ENCODE assay signal across 10 cellular contexts in genomic region chr1:85611856-85612255, GRCh38. TPM values are rescaled to one million over a fixed set of nuclear protein-coding genes. Genes with fewer than 3 reads are reported as not detected.
A peak's percentile ranks its signal among the peaks of the same experiment; 100 is the strongest.
DNase-seq lines count a peak whose midpoint lies in the region; ATAC-seq and TF ChIP-seq lines count a peak whose summit lies in the region.
"Had no signal": no experiment of that assay in that cellular context is flagged by ENCODE, and none has a peak within 500 bp of the region (broad histone marks: within the 10 kb centered on the region; RNA-seq: fewer than 3 reads in every experiment).

No MANE protein-coding gene starts in this region.

- POLR2A ChIA-PET in SK-N-SH (lab: Yijun Ruan, JAX) = no interaction called here

- no peak overlapping the region for H3K4me3 Mint-ChIP-seq in osteocyte (ENCODE audit: unreplicated experiment)
- H3K4me3 Mint-ChIP-seq: CD14-positive monocyte had no signal

- H3K4me2 ChIP-seq in SK-N-SH = peak overlapping the region; percentile 63

- H3K27ac ChIP-seq in SK-N-SH (ENCODE audit: low read depth in 2 of 2, low read length in 1 of 2) = peak overlapping the region; percentile 93 to 96

- peak; percentile 100 for DNase-seq in AG10803 (ENCODE audit: low read depth)
- DNase-seq in SK-N-SH = no peak
- peak; percentile 99 to 100 for DNase-seq in foreskin fibroblast
- DNase-seq in osteocyte (ENCODE audit: extremely low spot score, unreplicated experiment) = peak; percentile 91
- no peak for DNase-seq in T-helper 2 cell
- DNase-seq: stimulated activated CD4-positive, alpha-beta T cell treated with anti-CD3 and anti-CD28 coated beads, Interleukin-4, amount 100 ng/mL, for 4 hours had no signal

- TF ChIP-seq EP300 in SK-N-SH (IDR thresholded peaks at IDR 0.05; ENCODE audit: borderline replicate concordance in 1 of 2, low read depth in 1 of 2, low read length in 1 of 2) = peak in 1 of 2 experiments; percentile 92; a peak in 1 of 4 replicates

- H3K4me3 ChIP-seq in AG10803 (ENCODE audit: low read length) = peak overlapping the region; percentile 24
- H3K4me3 ChIP-seq in SK-N-SH (ENCODE audit: low read depth in 2 of 2, low read length in 1 of 2) = no peak overlapping the region
- H3K4me3 ChIP-seq in foreskin fibroblast (ENCODE audit: low read depth in 1 of 2, low read length in 2 of 2) = peak overlapping the region in 1 of 2 donors; percentile 4

- ATAC-seq in HG03135 (IDR thresholded peaks at IDR 0.05; ENCODE audit: unreplicated experiment) (no peak), HG03469 (IDR thresholded peaks at IDR 0.05; ENCODE audit: unreplicated experiment) (no peak), HG03432 (IDR thresholded peaks at IDR 0.05; ENCODE audit: unreplicated experiment) (no peak)

- no peaks in the 10 kb centered on the region for H3K9me3 Mint-ChIP-seq in osteocyte (ENCODE audit: unreplicated experiment)

- peaks cover 72% of the 10 kb centered on the region for H3K4me1 Mint-ChIP-seq in osteocyte (ENCODE audit: unreplicated experiment)
- H3K4me1 Mint-ChIP-seq: CD14-positive monocyte had no signal

- peak overlapping the region; percentile 80 for H3K9ac ChIP-seq in SK-N-SH

- TF ChIP-seq CTCF in AG10803 (conservative IDR thresholded peaks at IDR 0.05; ENCODE audit: low read length) (no peak), SK-N-SH (IDR thresholded peaks at IDR 0.05) (no peak), foreskin fibroblast (IDR thresholded peaks at IDR 0.05; ENCODE audit: low read depth, low read length) (no peak), osteocyte (IDR thresholded peaks at IDR 0.05) (no peak)

- H3K9me2 ChIP-seq in SK-N-SH = no peaks in the 10 kb centered on the region

- no peak overlapping the region for H2AFZ ChIP-seq in SK-N-SH (ENCODE audit: low read depth)

- H3K36me3 ChIP-seq in SK-N-SH (replicated peaks in 1 of 2; ENCODE audit: control insufficient read depth in 1 of 2, insufficient read depth in 2 of 2, low read length in 1 of 2) = no peaks in the 10 kb centered on the region

- no peaks in the 10 kb centered on the region for H3K27me3 Mint-ChIP-seq in osteocyte (ENCODE audit: unreplicated experiment)

- no peaks in the 10 kb centered on the region for H3K27me3 ChIP-seq in SK-N-SH (ENCODE audit: insufficient read depth)

- peaks cover 0 to 57% of the 10 kb centered on the region in 2 experiments; a peak in 3 of 4 replicates for H3K4me1 ChIP-seq in SK-N-SH (ENCODE audit: control insufficient read depth in 1 of 2, insufficient read depth in 2 of 2, low read depth in 1 of 2, low read length in 1 of 2)

- H3K36me3 Mint-ChIP-seq in osteocyte (ENCODE audit: unreplicated experiment) = no peaks in the 10 kb centered on the region
- H3K36me3 Mint-ChIP-seq: CD14-positive monocyte had no signal

- CTCF ChIA-PET in SK-N-SH (lab: Yijun Ruan, JAX) = interaction anchor here (1.6 to 2.7 kb wide), 2 partner anchors 13 to 304 kb away, joined by 3 to 9 read pairs; no protein-coding TSS in a partner anchor

- 0 out of 2 replicates have a peak, but pooled peaks cover 3% of the 10 kb centered on the region for H3K79me2 ChIP-seq in SK-N-SH (ENCODE audit: insufficient read depth)

- TF ChIP-seq RAD21 in SK-N-SH (IDR thresholded peaks at IDR 0.05; ENCODE audit: low read length) = no peak

- peak overlapping the region; percentile 97 for H3K27ac Mint-ChIP-seq in osteocyte (ENCODE audit: unreplicated experiment)
- H3K27ac Mint-ChIP-seq: CD14-positive monocyte had no signal

- no peaks in the 10 kb centered on the region for H4K20me1 ChIP-seq in SK-N-SH (ENCODE audit: insufficient read depth)

- no peaks in the 10 kb centered on the region for H3K9me3 ChIP-seq in SK-N-SH

- 53% methylated on average over 3 of the region's 5 CpGs for WGBS in SK-N-SH (ENCODE audit: low lambda C conversion rate)

- H3F3A ChIP-seq in SK-N-SH (replicated peaks; ENCODE audit: insufficient read depth) = peaks cover 50% of the 10 kb centered on the region

TF ChIP-seq in SK-N-SH, 30 proteins besides CTCF, POLR2A, EP300 and RAD21 (continues in another document):
- TF ChIP-seq, protein P1, sequence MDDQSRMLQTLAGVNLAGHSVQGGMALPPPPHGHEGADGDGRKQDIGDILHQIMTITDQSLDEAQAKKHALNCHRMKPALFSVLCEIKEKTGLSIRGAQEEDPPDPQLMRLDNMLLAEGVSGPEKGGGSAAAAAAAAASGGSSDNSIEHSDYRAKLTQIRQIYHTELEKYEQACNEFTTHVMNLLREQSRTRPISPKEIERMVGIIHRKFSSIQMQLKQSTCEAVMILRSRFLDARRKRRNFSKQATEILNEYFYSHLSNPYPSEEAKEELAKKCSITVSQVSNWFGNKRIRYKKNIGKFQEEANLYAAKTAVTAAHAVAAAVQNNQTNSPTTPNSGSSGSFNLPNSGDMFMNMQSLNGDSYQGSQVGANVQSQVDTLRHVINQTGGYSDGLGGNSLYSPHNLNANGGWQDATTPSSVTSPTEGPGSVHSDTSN (IDR thresholded peaks at IDR 0.05) = peak; percentile 76
- peak; percentile 87; the same call in 1 of the 2 replicates for TF ChIP-seq MEF2A (IDR thresholded peaks at IDR 0.05; ENCODE audit: borderline replicate concordance, low read depth)
- peak; percentile 73; the same call in 1 of the 2 replicates for TF ChIP-seq SIN3A (IDR thresholded peaks at IDR 0.05; ENCODE audit: borderline replicate concordance, low read depth, low read length)
- peak; percentile 91 for TF ChIP-seq TCF12 (IDR thresholded peaks at IDR 0.05)
- TF ChIP-seq FOXJ3 (CRISPR knock-in tag; IDR thresholded peaks at IDR 0.05) = no peak
- TF ChIP-seq CHD2 (IDR thresholded peaks at IDR 0.05; ENCODE audit: low read length, partially characterized antibody) = no peak
- TF ChIP-seq SMC3 (IDR thresholded peaks at IDR 0.05; ENCODE audit: low read depth, low read length) = no peak
- 0 out of 2 replicates have a peak, but pooled peaks have one; percentile 48 for TF ChIP-seq POLR2AphosphoS5 (IDR thresholded peaks at IDR 0.05; ENCODE audit: low read depth, low read length)
- no peak for TF ChIP-seq RFX5 (IDR thresholded peaks at IDR 0.05; ENCODE audit: low read length)
- TF ChIP-seq TEAD4 (IDR thresholded peaks at IDR 0.05; ENCODE audit: borderline replicate concordance, insufficient read depth) = peak; percentile 80; the same call in 1 of the 2 replicates
- TF ChIP-seq GATA2 (CRISPR knock-in tag; IDR thresholded peaks at IDR 0.05) = no peak
- no peak for TF ChIP-seq GABPA (IDR thresholded peaks at IDR 0.05; ENCODE audit: low read depth)
- TF ChIP-seq, protein P2, sequence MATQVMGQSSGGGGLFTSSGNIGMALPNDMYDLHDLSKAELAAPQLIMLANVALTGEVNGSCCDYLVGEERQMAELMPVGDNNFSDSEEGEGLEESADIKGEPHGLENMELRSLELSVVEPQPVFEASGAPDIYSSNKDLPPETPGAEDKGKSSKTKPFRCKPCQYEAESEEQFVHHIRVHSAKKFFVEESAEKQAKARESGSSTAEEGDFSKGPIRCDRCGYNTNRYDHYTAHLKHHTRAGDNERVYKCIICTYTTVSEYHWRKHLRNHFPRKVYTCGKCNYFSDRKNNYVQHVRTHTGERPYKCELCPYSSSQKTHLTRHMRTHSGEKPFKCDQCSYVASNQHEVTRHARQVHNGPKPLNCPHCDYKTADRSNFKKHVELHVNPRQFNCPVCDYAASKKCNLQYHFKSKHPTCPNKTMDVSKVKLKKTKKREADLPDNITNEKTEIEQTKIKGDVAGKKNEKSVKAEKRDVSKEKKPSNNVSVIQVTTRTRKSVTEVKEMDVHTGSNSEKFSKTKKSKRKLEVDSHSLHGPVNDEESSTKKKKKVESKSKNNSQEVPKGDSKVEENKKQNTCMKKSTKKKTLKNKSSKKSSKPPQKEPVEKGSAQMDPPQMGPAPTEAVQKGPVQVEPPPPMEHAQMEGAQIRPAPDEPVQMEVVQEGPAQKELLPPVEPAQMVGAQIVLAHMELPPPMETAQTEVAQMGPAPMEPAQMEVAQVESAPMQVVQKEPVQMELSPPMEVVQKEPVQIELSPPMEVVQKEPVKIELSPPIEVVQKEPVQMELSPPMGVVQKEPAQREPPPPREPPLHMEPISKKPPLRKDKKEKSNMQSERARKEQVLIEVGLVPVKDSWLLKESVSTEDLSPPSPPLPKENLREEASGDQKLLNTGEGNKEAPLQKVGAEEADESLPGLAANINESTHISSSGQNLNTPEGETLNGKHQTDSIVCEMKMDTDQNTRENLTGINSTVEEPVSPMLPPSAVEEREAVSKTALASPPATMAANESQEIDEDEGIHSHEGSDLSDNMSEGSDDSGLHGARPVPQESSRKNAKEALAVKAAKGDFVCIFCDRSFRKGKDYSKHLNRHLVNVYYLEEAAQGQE (IDR thresholded peaks at IDR 0.05; ENCODE audit: low read depth, low read length) = no peak
- TF ChIP-seq, protein P3, sequence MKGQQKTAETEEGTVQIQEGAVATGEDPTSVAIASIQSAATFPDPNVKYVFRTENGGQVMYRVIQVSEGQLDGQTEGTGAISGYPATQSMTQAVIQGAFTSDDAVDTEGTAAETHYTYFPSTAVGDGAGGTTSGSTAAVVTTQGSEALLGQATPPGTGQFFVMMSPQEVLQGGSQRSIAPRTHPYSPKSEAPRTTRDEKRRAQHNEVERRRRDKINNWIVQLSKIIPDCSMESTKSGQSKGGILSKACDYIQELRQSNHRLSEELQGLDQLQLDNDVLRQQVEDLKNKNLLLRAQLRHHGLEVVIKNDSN (IDR thresholded peaks at IDR 0.05; ENCODE audit: borderline replicate concordance, low read depth) = no peak
- no peak for TF ChIP-seq FOXM1 (IDR thresholded peaks at IDR 0.05; ENCODE audit: low read depth)
- TF ChIP-seq NRF1 (IDR thresholded peaks at IDR 0.05; ENCODE audit: low read depth, low read length) = no peak
- TF ChIP-seq, protein P4, sequence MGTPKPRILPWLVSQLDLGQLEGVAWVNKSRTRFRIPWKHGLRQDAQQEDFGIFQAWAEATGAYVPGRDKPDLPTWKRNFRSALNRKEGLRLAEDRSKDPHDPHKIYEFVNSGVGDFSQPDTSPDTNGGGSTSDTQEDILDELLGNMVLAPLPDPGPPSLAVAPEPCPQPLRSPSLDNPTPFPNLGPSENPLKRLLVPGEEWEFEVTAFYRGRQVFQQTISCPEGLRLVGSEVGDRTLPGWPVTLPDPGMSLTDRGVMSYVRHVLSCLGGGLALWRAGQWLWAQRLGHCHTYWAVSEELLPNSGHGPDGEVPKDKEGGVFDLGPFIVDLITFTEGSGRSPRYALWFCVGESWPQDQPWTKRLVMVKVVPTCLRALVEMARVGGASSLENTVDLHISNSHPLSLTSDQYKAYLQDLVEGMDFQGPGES (IDR thresholded peaks at IDR 0.05; ENCODE audit: low read depth, low read length) = no peak
- peak; percentile 55; the same call in 1 of the 2 replicates for TF ChIP-seq JUND (IDR thresholded peaks at IDR 0.05)
- TF ChIP-seq MAX (IDR thresholded peaks at IDR 0.05; ENCODE audit: low read depth) = peak; percentile 98

RNA-seq across cellular contexts. Expression of gene CCN1, which starts 31.3 kb away (rescaled TPM):
- 363 and 543 TPM in 2 replicates for polyA plus RNA-seq in SK-N-SH (2012; rRNA removed)
- 493 and 569 TPM in 2 replicates for polyA plus RNA-seq in SK-N-SH (2012; cell fraction: cytosol; rRNA removed)
- 806 and 1,198 TPM in 2 replicates for polyA plus RNA-seq in SK-N-SH (2012; cell fraction: nucleus; rRNA removed)
- total RNA-seq in osteocyte = 412 and 526 TPM in 2 replicates
- polyA plus RNA-seq: CD14-positive monocyte had no signal

Comparison
In these comparisons a context has a peak if more than half of its experiments do, and no peak if none do; other contexts are left out.
1. DNase-seq: peak in AG10803 (single experiment), foreskin fibroblast (2 of 2) and osteocyte (single experiment); none in SK-N-SH (single experiment) and T-helper 2 cell (0 of 5).